In genomic region chr3:160860346-160860745, GRCh38 we compare ENCODE assay signal across 25 cellular contexts.
"Had no signal": no experiment of that assay in that cellular context is flagged by ENCODE, and none has a peak within 500 bp of the region (broad histone marks: within the 10 kb centered on the region; RNA-seq: fewer than 3 reads in every experiment).

No MANE protein-coding gene starts in this region.

- H3K4me1 ChIP-seq: foreskin keratinocyte, lower lobe of right lung, right lobe of liver, transverse colon, uterus had no signal

- FAIRE-seq: kidney had no signal

- H3K4me3 Mint-ChIP-seq: activated CD8-positive, alpha-beta T cell treated with anti-CD3 and anti-CD28 coated beads, Interleukin-2, amount 10 ng/mL, durations not matched to agents 7 days and 5 days; activated naive CD8-positive, alpha-beta T cell treated with anti-CD3 and anti-CD28 coated beads, Interleukin-2, amount 50 U/mL, for 24 hours; activated T-helper 1 cell treated with anti-CD3 and anti-CD28 coated beads, Interleukin-12 subunit alpha, Interleukin-12 subunit beta, Interleukin-2, Interleukin-4 antibody, amounts not matched to agents 30 ng/mL and 10 ng/mL and 1 ng/mL, durations not matched to agents 14 hours and 24 hours and 36 hours; naive B cell; neural crest cell; stimulated activated effector memory CD8-positive, alpha-beta T cell treated with anti-CD3 and anti-CD28 coated beads, Interleukin-12 subunit alpha, Interleukin-12 subunit beta, amount 100 ng/mL, for 72 hours; stimulated activated naive CD8-positive, alpha-beta T cell treated with anti-CD3 and anti-CD28 coated beads, Interleukin-15, amount 100 ng/mL, for 72 hours had no signal

- H3K9me3 Mint-ChIP-seq: activated naive CD8-positive, alpha-beta T cell treated with anti-CD3 and anti-CD28 coated beads, Interleukin-2, amount 50 U/mL, for 24 hours; activated T-helper 1 cell treated with anti-CD3 and anti-CD28 coated beads, Interleukin-12 subunit alpha, Interleukin-12 subunit beta, Interleukin-2, Interleukin-4 antibody, amounts not matched to agents 30 ng/mL and 10 ng/mL and 1 ng/mL, durations not matched to agents 14 hours and 24 hours and 36 hours; naive B cell; stimulated activated naive CD8-positive, alpha-beta T cell treated with anti-CD3 and anti-CD28 coated beads, Interleukin-15, amount 100 ng/mL, for 72 hours had no signal

- H3K36me3 Mint-ChIP-seq: naive B cell; stimulated activated effector memory CD8-positive, alpha-beta T cell treated with anti-CD3 and anti-CD28 coated beads, Interleukin-12 subunit alpha, Interleukin-12 subunit beta, amount 100 ng/mL, for 72 hours had no signal

- H3K27ac ChIP-seq: cardiac muscle cell, foreskin keratinocyte, lower lobe of right lung, right lobe of liver, skin epidermis, transverse colon, uterus had no signal

- DNase-seq: activated CD4-positive, alpha-beta T cell treated with anti-CD3 and anti-CD28 coated beads for 1 hour; activated CD4-positive, alpha-beta T cell treated with anti-CD3 and anti-CD28 coated beads, Interleukin-2, amount 50 U/mL, for 1 hour; activated CD8-positive, alpha-beta T cell treated with anti-CD3 and anti-CD28 coated beads, Interleukin-2, amount 10 ng/mL, durations not matched to agents 7 days and 5 days; activated gamma-delta T cell; activated naive CD4-positive, alpha-beta T cell treated with anti-CD3 and anti-CD28 coated beads, Interleukin-2, amount 50 U/mL, for 16 hours; activated naive CD8-positive, alpha-beta T cell treated with anti-CD3 and anti-CD28 coated beads, Interleukin-2, amount 50 U/mL, for 24 hours; dermis blood vessel endothelial cell; effector CD8-positive, alpha-beta T cell; erythroblast; foreskin keratinocyte; kidney; lower lobe of right lung; naive B cell; occipital lobe; posterior cingulate gyrus; right lobe of liver; stimulated activated CD4-positive, alpha-beta T cell treated with anti-CD3 and anti-CD28 coated beads, Interleukin-2, amount 100 ng/mL, for 24 hours; stimulated activated naive CD8-positive, alpha-beta T cell treated with anti-CD3 and anti-CD28 coated beads, Interleukin-15, amount 100 ng/mL, for 72 hours; transverse colon; uterus had no signal

- H3K4me3 ChIP-seq: cardiac muscle cell, lower lobe of right lung, right lobe of liver, skin epidermis, transverse colon, uterus had no signal

- H3K27ac Mint-ChIP-seq: activated CD8-positive, alpha-beta T cell treated with anti-CD3 and anti-CD28 coated beads, Interleukin-2, amount 10 ng/mL, durations not matched to agents 7 days and 5 days; activated naive CD8-positive, alpha-beta T cell treated with anti-CD3 and anti-CD28 coated beads, Interleukin-2, amount 50 U/mL, for 24 hours; activated T-helper 1 cell treated with anti-CD3 and anti-CD28 coated beads, Interleukin-12 subunit alpha, Interleukin-12 subunit beta, Interleukin-2, Interleukin-4 antibody, amounts not matched to agents 30 ng/mL and 10 ng/mL and 1 ng/mL, durations not matched to agents 14 hours and 24 hours and 36 hours; naive B cell; stimulated activated effector memory CD8-positive, alpha-beta T cell treated with anti-CD3 and anti-CD28 coated beads, Interleukin-12 subunit alpha, Interleukin-12 subunit beta, amount 100 ng/mL, for 72 hours; stimulated activated naive CD8-positive, alpha-beta T cell treated with anti-CD3 and anti-CD28 coated beads, Interleukin-15, amount 100 ng/mL, for 72 hours had no signal

- H3K4me1 Mint-ChIP-seq: activated naive CD8-positive, alpha-beta T cell treated with anti-CD3 and anti-CD28 coated beads, Interleukin-2, amount 50 U/mL, for 24 hours; naive B cell; stimulated activated effector memory CD8-positive, alpha-beta T cell treated with anti-CD3 and anti-CD28 coated beads, Interleukin-12 subunit alpha, Interleukin-12 subunit beta, amount 100 ng/mL, for 72 hours; stimulated activated naive CD8-positive, alpha-beta T cell treated with anti-CD3 and anti-CD28 coated beads, Interleukin-15, amount 100 ng/mL, for 72 hours had no signal

- H3K9me3 ChIP-seq: lower lobe of right lung, right lobe of liver, transverse colon, uterus had no signal

- H3K27me3 ChIP-seq: cardiac muscle cell, foreskin keratinocyte, right lobe of liver, transverse colon, uterus had no signal

- H3K27me3 Mint-ChIP-seq: activated naive CD8-positive, alpha-beta T cell treated with anti-CD3 and anti-CD28 coated beads, Interleukin-2, amount 50 U/mL, for 24 hours; naive B cell; stimulated activated naive CD8-positive, alpha-beta T cell treated with anti-CD3 and anti-CD28 coated beads, Interleukin-15, amount 100 ng/mL, for 72 hours had no signal

- H3K36me3 ChIP-seq: cardiac muscle cell, lower lobe of right lung, right lobe of liver, transverse colon, uterus had no signal
